In genomic region chr19:6737284-6737872, GRCh38 we compare ENCODE assay signal across 8 cellular contexts. TPM values are rescaled to one million over a fixed set of nuclear protein-coding genes. Genes with fewer than 3 reads are reported as not detected.
A peak's percentile ranks its signal among the peaks of the same experiment; 100 is the strongest.
DNase-seq lines count a peak whose midpoint lies in the region; ATAC-seq and TF ChIP-seq lines count a peak whose summit lies in the region.

Gene GPR108 (minus strand): TSS chr19:6737580. CDS start chr19:6737576, 4 bp downstream.

- ATAC-seq in HG03460 (IDR thresholded peaks at IDR 0.05; ENCODE audit: unreplicated experiment) (peak; percentile 52), left lung (peak; percentile 77)

- intact Hi-C loops in dendritic cell treated with granulocyte-macrophage colony-stimulating factor and Interleukin-4, amounts not matched to agents 40 ng/mL and 50 ng/mL, for 4 days (cut with micrococcal nuclease) = loop anchor here (2.0 kb wide), 1 partner anchor 221 kb away; no protein-coding TSS in a partner anchor
- intact Hi-C loops in left lung (cut with DNase I) = loop anchor here (10.0 kb wide), 1 partner anchor 127 kb away; no protein-coding TSS in a partner anchor

- no peaks in the 10 kb centered on the region for H3K27me3 ChIP-seq in BE2C
- peaks cover 0 to 15% of the 10 kb centered on the region in 2 donors for H3K27me3 ChIP-seq in left lung

- peak within 1 kb of the TSS; percentile 94 to 96 for H3K27ac ChIP-seq in left lung

- H3K4me3 Mint-ChIP-seq in dendritic cell treated with granulocyte-macrophage colony-stimulating factor and Interleukin-4, amounts not matched to agents 40 ng/mL and 50 ng/mL, for 4 days = peak within 1 kb of the TSS; percentile 94

- H3K4me3 ChIP-seq in BE2C (ENCODE audit: low read depth, low read length) (peak within 1 kb of the TSS; percentile 85), left lung (peak within 1 kb of the TSS; percentile 81 to 95)

- TF ChIP-seq CTCF in BE2C (IDR thresholded peaks at IDR 0.05; ENCODE audit: low read depth, low read length) = no peak
- TF ChIP-seq CTCF in left lung (IDR thresholded peaks at IDR 0.05) = no peak

- no peaks in the 10 kb centered on the region for H3K9me3 Mint-ChIP-seq in dendritic cell treated with granulocyte-macrophage colony-stimulating factor and Interleukin-4, amounts not matched to agents 40 ng/mL and 50 ng/mL, for 4 days

- peaks cover 2% of the 10 kb centered on the region for H3K27me3 Mint-ChIP-seq in dendritic cell treated with granulocyte-macrophage colony-stimulating factor and Interleukin-4, amounts not matched to agents 40 ng/mL and 50 ng/mL, for 4 days

- no peaks in the 10 kb centered on the region for H3K36me3 ChIP-seq in BE2C
- peaks cover 0 to 26% of the 10 kb centered on the region in 2 donors for H3K36me3 ChIP-seq in left lung

- peaks cover 37% of the 10 kb centered on the region for H3K4me1 Mint-ChIP-seq in dendritic cell treated with granulocyte-macrophage colony-stimulating factor and Interleukin-4, amounts not matched to agents 40 ng/mL and 50 ng/mL, for 4 days (ENCODE audit: low read depth)

- H3K9me3 ChIP-seq in BE2C (no peaks in the 10 kb centered on the region), left lung (no peaks in the 10 kb centered on the region)

- H3K4me1 ChIP-seq in BE2C = peaks cover 5% of the 10 kb centered on the region
- H3K4me1 ChIP-seq in left lung = peaks cover 21 to 64% of the 10 kb centered on the region in 2 donors

- peak within 1 kb of the TSS; percentile 91 for H3K27ac Mint-ChIP-seq in dendritic cell treated with granulocyte-macrophage colony-stimulating factor and Interleukin-4, amounts not matched to agents 40 ng/mL and 50 ng/mL, for 4 days

- H3K36me3 Mint-ChIP-seq in dendritic cell treated with granulocyte-macrophage colony-stimulating factor and Interleukin-4, amounts not matched to agents 40 ng/mL and 50 ng/mL, for 4 days (ENCODE audit: low read depth) = peaks cover 52% of the 10 kb centered on the region

- DNase-seq in BE2C = peak; percentile 99
- peak; percentile 98 for DNase-seq in GM19240 (ENCODE audit: insufficient read length, low spot score)
- DNase-seq in NCI-H774 (lab: John Stamatoyannopoulos, UW) = peak; percentile 99
- peak; percentile 98 to 99 for DNase-seq in activated CD4-positive, alpha-beta T cell treated with anti-CD3 and anti-CD28 coated beads, Interleukin-2, amount 50 U/mL, for 4 hours
- DNase-seq in left lung = peak; percentile 100
- DNase-seq in stimulated activated CD4-positive, alpha-beta T cell treated with anti-CD3 and anti-CD28 coated beads, Interleukin-2, amount 100 ng/mL, for 48 hours = peak; percentile 97 to 98

RNA-seq across cellular contexts. Expression of gene GPR108, which starts in this region (rescaled TPM):
- polyA plus RNA-seq in BE2C (2012; ENCODE audit: insufficient read depth, insufficient read length, low read depth) = 71.0 TPM
- 10 to 100 TPM; 64.1 to 81.7 TPM for total RNA-seq in left lung

Comparison
In these comparisons a context has a peak if more than half of its experiments do, and no peak if none do; other contexts are left out.
1. Peak in every context shown above with its lines: DNase-seq, ATAC-seq, H3K4me3 ChIP-seq and H3K27ac ChIP-seq.